In genomic region chrX:119518371-119518770, GRCh38 we compare ENCODE assay signal across 17 cellular contexts.
"Had no signal": no experiment of that assay in that cellular context is flagged by ENCODE, and none has a peak within 500 bp of the region (broad histone marks: within the 10 kb centered on the region; RNA-seq: fewer than 3 reads in every experiment).

No MANE protein-coding gene starts in this region.

- DNase-seq: islet precursor cell; left ventricle myocardium inferior; mesendoderm; naive thymus-derived CD4-positive, alpha-beta T cell; ovary; retina; right cardiac atrium; small intestine; spleen; stimulated activated CD4-positive, alpha-beta T cell treated with anti-CD3 and anti-CD28 coated beads, Interleukin-4, amount 100 ng/mL, for 24 hours; stimulated activated naive CD4-positive, alpha-beta T cell; tibial artery; trophoblast cell; upper lobe of right lung had no signal

- ATAC-seq: naive thymus-derived CD4-positive, alpha-beta T cell; natural killer cell treated with Interleukin-12 subunit alpha and Interleukin-12 subunit beta and Interleukin-15 and Interleukin-18, amount 100 ng/mL, for 72 hours; right cardiac atrium; sciatic nerve; stimulated activated effector memory CD8-positive, alpha-beta T cell treated with anti-CD3 and anti-CD28 coated beads, Interleukin-12 subunit alpha, Interleukin-12 subunit beta, amount 100 ng/mL, for 72 hours; upper lobe of right lung had no signal
